24 cellular contexts compared by ENCODE assay signal in genomic region chr4:176139518-176139917, GRCh38. TPM values are rescaled to one million over a fixed set of nuclear protein-coding genes. Genes with fewer than 3 reads are reported as not detected.
"Had no signal": no experiment of that assay in that cellular context is flagged by ENCODE, and none has a peak within 500 bp of the region (broad histone marks: within the 10 kb centered on the region; RNA-seq: fewer than 3 reads in every experiment).

No MANE protein-coding gene starts in this region.

- ATAC-seq: foreskin keratinocyte, gastroesophageal sphincter, heart right ventricle, left cardiac atrium, left lung, left ventricle myocardium superior, lower lobe of right lung, mucosa of descending colon had no signal

- H3K4me3 Mint-ChIP-seq: mesothelial cell of epicardium, naive B cell had no signal

- H3K36me3 Mint-ChIP-seq: mesothelial cell of epicardium, naive B cell had no signal

- H3K9me3 Mint-ChIP-seq: mesothelial cell of epicardium, naive B cell had no signal

- H3K36me3 ChIP-seq: esophagus muscularis mucosa, gastroesophageal sphincter, heart right ventricle, left lung, lower lobe of right lung had no signal

- H3K9me3 ChIP-seq: esophagus muscularis mucosa, gastroesophageal sphincter, heart right ventricle, left lung, lower lobe of right lung, mucosa of descending colon had no signal

- DNase-seq: dermis blood vessel endothelial cell; dorsolateral prefrontal cortex; effector CD4-positive, alpha-beta T cell; effector memory CD4-positive, alpha-beta T cell; foreskin keratinocyte; heart right ventricle; hippocampal formation; left cardiac atrium; left lung; left ventricle myocardium superior; lower lobe of right lung; mesenchymal stem cell; mucosa of descending colon; naive B cell had no signal

- H3K27ac Mint-ChIP-seq: mesothelial cell of epicardium, naive B cell had no signal

- H3K27me3 ChIP-seq: dorsolateral prefrontal cortex, esophagus muscularis mucosa, foreskin keratinocyte, gastroesophageal sphincter, heart right ventricle, left lung had no signal

- H3K4me1 ChIP-seq: esophagus muscularis mucosa, foreskin keratinocyte, gastroesophageal sphincter, heart right ventricle, left lung, lower lobe of right lung had no signal

- H3K4me3 ChIP-seq: coronary artery, dorsolateral prefrontal cortex, esophagus muscularis mucosa, gastroesophageal sphincter, heart right ventricle, left lung, lower lobe of right lung, mucosa of descending colon had no signal

- H3K27ac ChIP-seq: coronary artery, dorsolateral prefrontal cortex, esophagus muscularis mucosa, foreskin keratinocyte, gastroesophageal sphincter, heart right ventricle, left lung, lower lobe of right lung had no signal

- H3K4me1 Mint-ChIP-seq: mesothelial cell of epicardium, naive B cell had no signal

- H3K27me3 Mint-ChIP-seq: naive B cell had no signal

RNA-seq across cellular contexts. Expression of gene SPATA4, which starts 55.9 kb away (rescaled TPM):
- total RNA-seq: dermis blood vessel endothelial cell, endothelial cell of umbilical vein, epithelial cell of proximal tubule, fibroblast of villous mesenchyme, left ventricle myocardium superior, lower leg skin, lung microvascular endothelial cell, mesenteric fat pad had no signal
- polyA plus RNA-seq: endothelial cell of umbilical vein had no signal
